Comparison of ENCODE assay signal across 8 cellular contexts in the genomic region with DNA sequence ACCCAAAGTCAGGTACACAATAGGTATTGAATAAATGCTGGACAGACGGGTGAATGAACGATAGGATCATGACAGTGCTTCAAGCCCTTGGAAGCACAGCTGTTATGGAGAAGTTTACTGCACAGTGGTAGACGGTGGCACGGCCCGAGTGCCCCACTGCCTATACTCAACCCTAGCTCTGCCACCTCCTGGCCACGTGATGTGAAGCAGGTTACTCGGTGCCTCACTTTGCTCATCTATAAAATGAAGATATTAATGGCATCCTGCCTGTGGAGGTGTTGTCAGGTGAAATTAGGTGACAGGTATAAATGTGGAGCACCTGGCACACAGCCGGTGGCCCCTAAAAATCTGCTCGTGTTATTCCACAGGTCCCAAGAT. TPM values are rescaled to one million over a fixed set of nuclear protein-coding genes. Genes with fewer than 3 reads are reported as not detected.
DNase-seq lines count a peak whose midpoint lies in the region; ATAC-seq and TF ChIP-seq lines count a peak whose summit lies in the region.

No MANE protein-coding gene starts in this region.

- TF ChIP-seq EP300 in tibial nerve (IDR thresholded peaks at IDR 0.05) = no peak

- peak overlapping the region in 8 of 11 experiments; percentile 7 to 66 (median 28); a peak in 7 of 22 replicates for H3K27ac ChIP-seq in BLaER1 treated with 17β-estradiol and CSF1 and Interleukin-3, amounts not matched to agents 10 nM and 100 nM
- H3K27ac ChIP-seq in tibial nerve = peak overlapping the region in 2 of 4 donors; percentile 47 to 48

- H3K27me3 ChIP-seq in BLaER1 treated with 17β-estradiol and CSF1 and Interleukin-3, amounts not matched to agents 10 nM and 100 nM = peaks cover 0 to 21% (median 9%) of the 10 kb centered on the region in 11 experiments; a peak in 12 of 22 replicates
- H3K27me3 ChIP-seq in tibial nerve = no peaks in the 10 kb centered on the region

- no peak for TF ChIP-seq POLR2A in tibial nerve (IDR thresholded peaks at IDR 0.05)

- H3K9ac ChIP-seq in BLaER1 treated with 17β-estradiol and CSF1 and Interleukin-3, amounts not matched to agents 10 nM and 100 nM = peak overlapping the region; percentile 11 to 58 (median 48); a peak in 16 of 22 replicates

- H3K36me3 ChIP-seq in BLaER1 treated with 17β-estradiol and CSF1 and Interleukin-3, amounts not matched to agents 10 nM and 100 nM = no peaks in the 10 kb centered on the region
- H3K36me3 ChIP-seq in tibial nerve = no peaks in the 10 kb centered on the region

- 0 out of 22 replicates have a peak, but pooled peaks cover 0 to 5% (median 0%) of the 10 kb centered on the region in 11 experiments for H4K20me1 ChIP-seq in BLaER1 treated with 17β-estradiol and CSF1 and Interleukin-3, amounts not matched to agents 10 nM and 100 nM

- H3K4me1 ChIP-seq in BLaER1 treated with 17β-estradiol and CSF1 and Interleukin-3, amounts not matched to agents 10 nM and 100 nM = peaks cover 63 to 92% (median 78%) of the 10 kb centered on the region in 10 experiments
- H3K4me1 ChIP-seq in tibial nerve = peaks cover 0 to 19% (median 16%) of the 10 kb centered on the region in 4 donors

- 54 to 58% methylated on average over 9 of the region's 9 CpGs for WGBS in tibial nerve, 2 donors

- DNase-seq in NCI-H748 (lab: John Stamatoyannopoulos, UW; ENCODE audit: unreplicated experiment) (peak; percentile 68), activated T-cell treated with anti-CD3 and anti-CD28 coated beads for 24 hours (ENCODE audit: low read depth) (peak; percentile 54), fibroblast of pulmonary artery (ENCODE audit: low read depth) (peak; percentile 21), tibial nerve (ENCODE audit: low spot score in 2 of 2) (no peak), NCI-H2081 treated with DMSO at 0.1 percent for 48 hours (lab: John Stamatoyannopoulos, UW) (no peak)
- DNase-seq in stimulated activated CD4-positive, alpha-beta T cell treated with anti-CD3 and anti-CD28 coated beads, Interleukin-1b, Interleukin-23, amount 100 ng/mL, for 1 hour (ENCODE audit: low read depth in 2 of 2) = peak; percentile 49 to 59

- ATAC-seq in GM21619 (IDR thresholded peaks at IDR 0.05; ENCODE audit: unreplicated experiment) = peak; percentile 21

- TF ChIP-seq CTCF in fibroblast of pulmonary artery (IDR thresholded peaks at IDR 0.05; ENCODE audit: low read length, missing control alignments) (peak; percentile 41), tibial nerve (IDR thresholded peaks at IDR 0.05) (peak in 2 of 5 experiments; percentile 19 to 25)

- 0 out of 22 replicates have a peak, but pooled peaks cover 0 to 9% (median 0%) of the 10 kb centered on the region in 11 experiments for H3K9me3 ChIP-seq in BLaER1 treated with 17β-estradiol and CSF1 and Interleukin-3, amounts not matched to agents 10 nM and 100 nM (replicated peaks in 1 of 11)
- H3K9me3 ChIP-seq in tibial nerve = no peaks in the 10 kb centered on the region

- H3K4me2 ChIP-seq in BLaER1 treated with 17β-estradiol and CSF1 and Interleukin-3, amounts not matched to agents 10 nM and 100 nM = peak overlapping the region; percentile 80 to 96 (median 89)

- H3K4me3 ChIP-seq in BLaER1 treated with 17β-estradiol and CSF1 and Interleukin-3, amounts not matched to agents 10 nM and 100 nM = peak overlapping the region; percentile 23 to 57 (median 40); a peak in 14 of 20 replicates
- no peak overlapping the region for H3K4me3 ChIP-seq in fibroblast of pulmonary artery (replicated peaks; ENCODE audit: low read depth, low read length)
- peak overlapping the region in 2 of 4 donors; percentile 33 to 40 for H3K4me3 ChIP-seq in tibial nerve

RNA-seq across cellular contexts. Expression of gene ASB2, which starts 5.8 kb away (rescaled TPM):
- 1 to 10 TPM in 2 of 4 donors, under 1 TPM in 1, not detected in 1; 0.60 to 2.1 (median 1.8) TPM for total RNA-seq in tibial nerve

RNA-seq across cellular contexts. Expression of gene CCDC197, which starts 26.5 kb away (rescaled TPM):
- not detected for total RNA-seq in tibial nerve

RNA-seq across cellular contexts. Expression of gene FAM181A, which starts 43.4 kb away (rescaled TPM):
- not detected for total RNA-seq in tibial nerve

RNA-seq across cellular contexts. Expression of gene OTUB2, which starts 55.6 kb away (rescaled TPM):
- total RNA-seq in tibial nerve = under 1 TPM in 3 of 4 donors, not detected in 1; 0.21 to 0.66 (median 0.60) TPM

Comparison
In these comparisons a context has a peak if more than half of its experiments do, and no peak if none do; other contexts are left out.
1. DNase-seq: peak in NCI-H748 (single experiment), activated T-cell treated with anti-CD3 and anti-CD28 coated beads for 24 hours (single experiment), fibroblast of pulmonary artery (single experiment) and stimulated activated CD4-positive, alpha-beta T cell treated with anti-CD3 and anti-CD28 coated beads, Interleukin-1b, Interleukin-23, amount 100 ng/mL, for 1 hour (2 of 2); none in tibial nerve (0 of 2) and NCI-H2081 treated with DMSO at 0.1 percent for 48 hours (single experiment).